In genomic region chr2:88220733-88221132, GRCh38 we compare ENCODE assay signal across 20 cellular contexts. TPM values are rescaled to one million over a fixed set of nuclear protein-coding genes. Genes with fewer than 3 reads are reported as not detected.
A peak's percentile ranks its signal among the peaks of the same experiment; 100 is the strongest.
DNase-seq lines count a peak whose midpoint lies in the region; TF ChIP-seq lines count a peak whose summit lies in the region.
"Had no signal": no experiment of that assay in that cellular context is flagged by ENCODE, and none has a peak within 500 bp of the region (broad histone marks: within the 10 kb centered on the region; RNA-seq: fewer than 3 reads in every experiment).

No MANE protein-coding gene starts in this region.

- H3K4me2 ChIP-seq in neuronal stem cell (ENCODE audit: insufficient read depth, low read length, poor library complexity, severe bottlenecking) = no peak overlapping the region

- H3K9me3 ChIP-seq in WERI-Rb-1 (ENCODE audit: severe bottlenecking) (no peaks in the 10 kb centered on the region), neuronal stem cell (replicated peaks in 1 of 2; ENCODE audit: control insufficient read depth in 2 of 2, insufficient read depth in 1 of 2, low read depth in 1 of 2, low read length in 2 of 2) (no peaks in the 10 kb centered on the region)
- H3K9me3 ChIP-seq: SJSA1 had no signal

- no peaks in the 10 kb centered on the region for H3K79me1 ChIP-seq in neuronal stem cell (ENCODE audit: low read depth, low read length)

- H4K8ac ChIP-seq in neuronal stem cell (ENCODE audit: low read depth, low read length) = no peak overlapping the region

- no peak overlapping the region for H4K91ac ChIP-seq in neuronal stem cell (ENCODE audit: low read depth, low read length, poor library complexity)

- no CpG with 5 or more reads among the region's 5 CpGs for WGBS in neuronal stem cell (ENCODE audit: extremely low coverage in 2 of 2, insufficient read length in 2 of 2, insufficient replicate concordance in 1 of 2), 2 donors

- H2BK12ac ChIP-seq in neuronal stem cell (ENCODE audit: low read length) = no peak overlapping the region

- peaks cover 89% of the 10 kb centered on the region for H3K27me3 ChIP-seq in WERI-Rb-1 (ENCODE audit: insufficient read depth, low read depth, severe bottlenecking)
- H3K27me3 ChIP-seq in neuronal stem cell (ENCODE audit: control insufficient read depth in 3 of 3, insufficient read depth in 3 of 3, low read depth in 1 of 3, low read length in 3 of 3) = peaks cover 0 to 4% (median 0%) of the 10 kb centered on the region in 3 experiments

- H2BK5ac ChIP-seq in neuronal stem cell (ENCODE audit: low read length) = no peak overlapping the region

- H3K4me1 ChIP-seq in neuronal stem cell (ENCODE audit: control insufficient read depth in 2 of 2, insufficient read depth in 1 of 2, low read depth in 1 of 2, low read length in 2 of 2) = peaks cover 0 to 6% of the 10 kb centered on the region in 2 donors
- H3K4me1 ChIP-seq: SJSA1 had no signal

- no peak overlapping the region for H2BK15ac ChIP-seq in neuronal stem cell (ENCODE audit: low read length)

- no peak overlapping the region for H3K23ac ChIP-seq in neuronal stem cell (ENCODE audit: low read depth, low read length, poor library complexity)

- peak overlapping the region; percentile 58 for H3K18ac ChIP-seq in neuronal stem cell (ENCODE audit: low read length)

- no peak overlapping the region for H3K9ac ChIP-seq in neuronal stem cell (ENCODE audit: low read depth, low read length, poor library complexity)

- H3K4ac ChIP-seq in neuronal stem cell (ENCODE audit: low read length) = no peak overlapping the region

- no peaks in the 10 kb centered on the region for H3K36me3 ChIP-seq in WERI-Rb-1
- H3K36me3 ChIP-seq in neuronal stem cell (replicated peaks in 1 of 2; ENCODE audit: control insufficient read depth in 2 of 2, insufficient read depth in 2 of 2, low read length in 2 of 2) = no peaks in the 10 kb centered on the region
- H3K36me3 ChIP-seq: SJSA1 had no signal

- H3K14ac ChIP-seq in neuronal stem cell (ENCODE audit: low read length) = no peak overlapping the region

- TF ChIP-seq CTCF in WERI-Rb-1 (IDR thresholded peaks at IDR 0.05; ENCODE audit: low read depth, low read length) = no peak

- DNase-seq in DMS 273 (lab: John Stamatoyannopoulos, UW; ENCODE audit: unreplicated experiment) = peak; percentile 52
- no peak for DNase-seq in DMS 273 treated with DMSO at 0.1 percent for 48 hours (lab: John Stamatoyannopoulos, UW)
- peak; percentile 65 to 86 for DNase-seq in NCI-H524 (lab: John Stamatoyannopoulos, UW)
- DNase-seq in WERI-Rb-1 = peak; percentile 55
- DNase-seq in neuronal stem cell (ENCODE audit: low spot score) = no peak
- DNase-seq in NK-92 treated with Interleukin-12 subunit alpha and Interleukin-12 subunit beta, amount 100 ng/mL, for 24 hours (lab: John Stamatoyannopoulos, UW) = no peak
- DNase-seq in NCI-H446 (lab: John Stamatoyannopoulos, UW) = no peak
- no peak for DNase-seq in NCI-H2227 (lab: John Stamatoyannopoulos, UW; ENCODE audit: unreplicated experiment)
- DNase-seq: Calu3; CD4-positive, alpha-beta memory T cell; GF-D8; GOT3; KG1; NCI-H1092; NCI-H1694; NCI-H510A treated with DMSO at 0.1 percent for 48 hours; PC-3; SW 1271 had no signal

- no peak overlapping the region for H2AK5ac ChIP-seq in neuronal stem cell (ENCODE audit: low read depth, low read length)

- H3K4me3 ChIP-seq in WERI-Rb-1 (ENCODE audit: low read depth, low read length) = no peak overlapping the region
- H3K4me3 ChIP-seq in neuronal stem cell (ENCODE audit: low read length in 2 of 2) = no peak overlapping the region
- H3K4me3 ChIP-seq: SJSA1 had no signal

- H3K27ac ChIP-seq in WERI-Rb-1 (no peak overlapping the region), neuronal stem cell (replicated peaks; ENCODE audit: low read length) (no peak overlapping the region)
- H3K27ac ChIP-seq: 22Rv1, SJSA1 had no signal

- no peak overlapping the region for H2BK120ac ChIP-seq in neuronal stem cell (ENCODE audit: low read depth, low read length)

- H2AFZ ChIP-seq in neuronal stem cell (ENCODE audit: low read length) = no peak overlapping the region

RNA-seq across cellular contexts. Expression of gene THNSL2, which starts 50.6 kb away (rescaled TPM):
- 13.4 TPM for polyA plus RNA-seq in neuronal stem cell (2013, experiment 1 of 2)
- 13.8 TPM for polyA plus RNA-seq in neuronal stem cell (2013, experiment 2 of 2)

Comparison
In these comparisons a context has a peak if more than half of its experiments do, and no peak if none do; other contexts are left out.
1. DNase-seq: peak in DMS 273 (single experiment), NCI-H524 (2 of 2) and WERI-Rb-1 (single experiment); none in DMS 273 treated with DMSO at 0.1 percent for 48 hours (single experiment), neuronal stem cell (single experiment), NK-92 treated with Interleukin-12 subunit alpha and Interleukin-12 subunit beta, amount 100 ng/mL, for 24 hours (single experiment), NCI-H446 (0 of 2) and NCI-H2227 (single experiment).